In the genomic region with DNA sequence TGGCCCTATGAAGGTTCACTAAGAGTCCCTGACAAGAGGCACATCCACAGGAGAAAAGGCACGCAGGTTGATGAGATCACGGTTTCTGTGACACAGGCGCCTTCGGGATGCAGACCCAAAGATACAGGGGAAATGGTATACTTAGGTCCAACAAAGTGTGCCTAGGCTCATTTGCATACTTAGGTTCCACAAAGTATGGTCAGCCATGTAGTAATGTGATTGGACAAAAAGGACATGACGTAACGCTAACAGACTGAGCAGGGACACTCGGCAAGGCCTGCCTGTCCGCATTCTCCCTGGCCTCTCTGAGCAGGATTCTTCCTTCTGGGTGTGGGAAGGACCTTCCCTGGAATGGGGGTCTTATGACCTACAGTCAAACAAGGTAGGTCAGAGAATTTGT, we compare ENCODE assay signal across 21 cellular contexts.
DNase-seq lines count a peak whose midpoint lies in the region; ATAC-seq, FAIRE-seq and TF ChIP-seq lines count a peak whose summit lies in the region.
"Had no signal": no experiment of that assay in that cellular context is flagged by ENCODE, and none has a peak within 500 bp of the region (broad histone marks: within the 10 kb centered on the region; RNA-seq: fewer than 3 reads in every experiment).

No MANE protein-coding gene starts in this region.

- H3K36me3 Mint-ChIP-seq in T-helper 2 cell treated with Interferon-gamma antibody and Interleukin-4, amounts not matched to agents 5 μg/mL and 100 μg/mL, for 36 hours (ENCODE audit: low read depth) = peaks cover 86% of the 10 kb centered on the region
- peaks cover 97% of the 10 kb centered on the region for H3K36me3 Mint-ChIP-seq in activated T-helper 2 cell treated with anti-CD3 and anti-CD28 coated beads, Interferon-gamma antibody, Interleukin-2, Interleukin-4, amounts not matched to agents 10 μg/mL and 5 μg/mL and 100 μg/mL, durations not matched to agents 14 hours and 24 hours and 36 hours (ENCODE audit: low read depth)
- H3K36me3 Mint-ChIP-seq in naive thymus-derived CD8-positive, alpha-beta T cell = peaks cover 0 to 83% (median 7%) of the 10 kb centered on the region in 3 donors
- H3K36me3 Mint-ChIP-seq: type B pancreatic cell had no signal

- peaks cover 82% of the 10 kb centered on the region for H3K4me1 Mint-ChIP-seq in T-helper 2 cell treated with Interferon-gamma antibody and Interleukin-4, amounts not matched to agents 5 μg/mL and 100 μg/mL, for 36 hours (ENCODE audit: low read depth)
- H3K4me1 Mint-ChIP-seq in activated T-helper 2 cell treated with anti-CD3 and anti-CD28 coated beads, Interferon-gamma antibody, Interleukin-2, Interleukin-4, amounts not matched to agents 10 μg/mL and 5 μg/mL and 100 μg/mL, durations not matched to agents 14 hours and 24 hours and 36 hours (ENCODE audit: low read depth) = peaks cover 91% of the 10 kb centered on the region
- H3K4me1 Mint-ChIP-seq in naive thymus-derived CD8-positive, alpha-beta T cell = peaks cover 55 to 100% (median 98%) of the 10 kb centered on the region in 4 donors

- FAIRE-seq in GM12891 (lab: Jason Lieb, UNC) (peak; percentile 93), frontal cortex (lab: Jason Lieb, UNC) (no peak)
- FAIRE-seq: HepG2, keratinocyte, RCC 7860 had no signal

- intact Hi-C loops in activated T-helper 2 cell treated with anti-CD3 and anti-CD28 coated beads, Interferon-gamma antibody, Interleukin-2, Interleukin-4, amounts not matched to agents 10 μg/mL and 5 μg/mL and 100 μg/mL, durations not matched to agents 14 hours and 24 hours and 36 hours (cut with micrococcal nuclease) = no loop called here

- no peaks in the 10 kb centered on the region for H3K9me3 Mint-ChIP-seq in T-helper 2 cell treated with Interferon-gamma antibody and Interleukin-4, amounts not matched to agents 5 μg/mL and 100 μg/mL, for 36 hours
- H3K9me3 Mint-ChIP-seq in activated T-helper 2 cell treated with anti-CD3 and anti-CD28 coated beads, Interferon-gamma antibody, Interleukin-2, Interleukin-4, amounts not matched to agents 10 μg/mL and 5 μg/mL and 100 μg/mL, durations not matched to agents 14 hours and 24 hours and 36 hours = no peaks in the 10 kb centered on the region
- H3K9me3 Mint-ChIP-seq in naive thymus-derived CD8-positive, alpha-beta T cell = no peaks in the 10 kb centered on the region
- H3K9me3 Mint-ChIP-seq: type B pancreatic cell had no signal

- ATAC-seq in naive thymus-derived CD8-positive, alpha-beta T cell = no peak
- ATAC-seq: esophagus mucosa, HepG2, sciatic nerve had no signal

- DNase-seq in T-helper 2 cell treated with Interferon-gamma antibody and Interleukin-4, amounts not matched to agents 5 μg/mL and 100 μg/mL, for 36 hours (ENCODE audit: low spot score) = no peak
- DNase-seq in T-helper 2 cell = no peak
- DNase-seq in GM12891 (ENCODE audit: insufficient read length, low spot score) = no peak
- DNase-seq in activated T-helper 2 cell treated with anti-CD3 and anti-CD28 coated beads, Interferon-gamma antibody, Interleukin-2, Interleukin-4, amounts not matched to agents 10 μg/mL and 5 μg/mL and 100 μg/mL, durations not matched to agents 14 hours and 24 hours and 36 hours (ENCODE audit: low spot score) = no peak
- DNase-seq in naive thymus-derived CD8-positive, alpha-beta T cell = no peak
- DNase-seq in NCI-H748 treated with DMSO at 0.1 percent for 48 hours (lab: John Stamatoyannopoulos, UW) = no peak
- no peak for DNase-seq in NCI-H2081 (lab: John Stamatoyannopoulos, UW)
- no peak for DNase-seq in frontal cortex (ENCODE audit: low spot score in 2 of 2)
- DNase-seq: COR-L47, cortex of kidney, mesendoderm, NCI-H1092 treated with DMSO at 0.1 percent for 48 hours, NCI-H2171, NCI-H774, nucleus accumbens had no signal

- peak overlapping the region; percentile 86 for H3K27ac Mint-ChIP-seq in T-helper 2 cell treated with Interferon-gamma antibody and Interleukin-4, amounts not matched to agents 5 μg/mL and 100 μg/mL, for 36 hours
- peak overlapping the region; percentile 99 for H3K27ac Mint-ChIP-seq in activated T-helper 2 cell treated with anti-CD3 and anti-CD28 coated beads, Interferon-gamma antibody, Interleukin-2, Interleukin-4, amounts not matched to agents 10 μg/mL and 5 μg/mL and 100 μg/mL, durations not matched to agents 14 hours and 24 hours and 36 hours
- peak overlapping the region in 9 of 10 donors; percentile 76 to 94 (median 88) for H3K27ac Mint-ChIP-seq in naive thymus-derived CD8-positive, alpha-beta T cell
- H3K27ac Mint-ChIP-seq: type B pancreatic cell had no signal

- peak overlapping the region; percentile 76 for H3K4me3 Mint-ChIP-seq in T-helper 2 cell treated with Interferon-gamma antibody and Interleukin-4, amounts not matched to agents 5 μg/mL and 100 μg/mL, for 36 hours
- peak overlapping the region; percentile 79 for H3K4me3 Mint-ChIP-seq in activated T-helper 2 cell treated with anti-CD3 and anti-CD28 coated beads, Interferon-gamma antibody, Interleukin-2, Interleukin-4, amounts not matched to agents 10 μg/mL and 5 μg/mL and 100 μg/mL, durations not matched to agents 14 hours and 24 hours and 36 hours (ENCODE audit: low read depth)
- peak overlapping the region; percentile 70 to 86 (median 78) for H3K4me3 Mint-ChIP-seq in naive thymus-derived CD8-positive, alpha-beta T cell
- H3K4me3 Mint-ChIP-seq: type B pancreatic cell had no signal

- POLR2A ChIA-PET in naive thymus-derived CD8-positive, alpha-beta T cell (lab: Charles Lee) = interaction anchor here (3.7 kb wide), 1 partner anchor 42 kb away, joined by 30 read pairs; no protein-coding TSS in a partner anchor

- 0 out of 2 replicates have a peak, but pooled peaks have one; percentile 26 for TF ChIP-seq POLR2A in GM12891 (IDR thresholded peaks at IDR 0.05; ENCODE audit: low read depth, low read length)

- H3K27me3 Mint-ChIP-seq in T-helper 2 cell treated with Interferon-gamma antibody and Interleukin-4, amounts not matched to agents 5 μg/mL and 100 μg/mL, for 36 hours (ENCODE audit: low read depth) = no peaks in the 10 kb centered on the region
- H3K27me3 Mint-ChIP-seq in activated T-helper 2 cell treated with anti-CD3 and anti-CD28 coated beads, Interferon-gamma antibody, Interleukin-2, Interleukin-4, amounts not matched to agents 10 μg/mL and 5 μg/mL and 100 μg/mL, durations not matched to agents 14 hours and 24 hours and 36 hours (ENCODE audit: low read depth) = no peaks in the 10 kb centered on the region
- no peaks in the 10 kb centered on the region for H3K27me3 Mint-ChIP-seq in naive thymus-derived CD8-positive, alpha-beta T cell

TF ChIP-seq in GM12891, 5 proteins besides CTCF, POLR2A, EP300 and RAD21:
- no peak for TF ChIP-seq SPI1 (IDR thresholded peaks at IDR 0.05; ENCODE audit: low read depth, low read length)
- TF ChIP-seq POU2F2 (IDR thresholded peaks at IDR 0.05; ENCODE audit: low read depth, low read length) = peak; percentile 60; the same call in 1 of the 2 replicates
- TF ChIP-seq POLR2AphosphoS5 (IDR thresholded peaks at IDR 0.05; ENCODE audit: low read depth, low read length) = no peak
- TF ChIP-seq PAX5 (IDR thresholded peaks at IDR 0.05; ENCODE audit: insufficient read depth, low read length, severe bottlenecking) = no peak
- no peak for TF ChIP-seq TAF1 (IDR thresholded peaks at IDR 0.05; ENCODE audit: low read depth, low read length)
